ENCODE assay signal across 9 cellular contexts in the genomic region with DNA sequence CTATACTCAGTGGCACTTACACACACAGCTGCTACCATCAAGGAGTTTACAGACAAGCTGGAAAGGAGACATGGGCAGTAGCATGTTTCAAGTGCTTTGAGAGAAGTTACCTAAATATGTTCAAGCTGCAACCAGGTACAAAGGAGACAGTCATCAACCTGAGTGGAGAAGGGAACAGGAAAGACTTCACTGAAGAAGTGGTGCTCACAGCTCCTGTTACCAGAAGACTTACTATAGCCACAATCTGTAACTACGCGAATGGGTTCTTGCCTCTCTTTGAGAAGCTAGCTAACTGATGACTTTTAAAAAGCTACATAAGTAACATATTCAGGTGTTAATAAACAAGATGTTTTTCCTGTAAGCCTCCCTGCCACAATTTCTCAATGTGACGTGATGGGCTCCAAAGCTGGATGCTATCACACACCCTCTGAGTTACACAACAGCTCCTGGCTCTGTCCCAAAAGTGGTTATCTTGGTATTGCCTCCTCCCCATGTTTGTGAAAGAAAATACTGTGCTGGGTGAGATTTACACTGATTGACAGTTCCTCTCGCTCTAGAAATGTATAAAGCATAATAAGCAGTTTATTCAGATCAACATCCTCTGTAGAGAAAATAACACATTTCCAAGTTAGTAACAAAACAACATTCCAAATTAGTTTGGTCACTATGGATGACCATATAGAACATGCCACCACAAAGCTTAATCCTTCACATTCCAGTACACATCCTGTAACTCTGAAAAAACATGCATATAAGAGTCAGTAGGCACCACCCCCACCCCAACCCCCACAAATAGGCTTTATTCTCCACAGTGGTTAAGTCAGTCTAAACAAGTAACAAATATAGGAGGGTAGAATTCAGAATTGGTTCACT.
DNase-seq lines count a peak whose midpoint lies in the region; ATAC-seq, FAIRE-seq and TF ChIP-seq lines count a peak whose summit lies in the region.
"Had no signal": no experiment of that assay in that cellular context is flagged by ENCODE, and none has a peak within 500 bp of the region (broad histone marks: within the 10 kb centered on the region; RNA-seq: fewer than 3 reads in every experiment).

No MANE protein-coding gene starts in this region.

- H3K9me3 Mint-ChIP-seq in activated CD4-positive, alpha-beta T cell treated with anti-CD3 and anti-CD28 coated beads, Interleukin-2, amount 10 ng/mL, durations not matched to agents 24 days and 14 days = no peaks in the 10 kb centered on the region

- peaks cover 23% of the 10 kb centered on the region for H3K4me1 Mint-ChIP-seq in activated CD4-positive, alpha-beta T cell treated with anti-CD3 and anti-CD28 coated beads, Interleukin-2, amount 10 ng/mL, durations not matched to agents 24 days and 14 days

- H3K9me3 ChIP-seq in K562 (replicated peaks; ENCODE audit: control insufficient read depth, insufficient read depth, low read depth, low read length) = no peaks in the 10 kb centered on the region

- peaks cover 16% of the 10 kb centered on the region for H4K20me1 ChIP-seq in K562 (replicated peaks; ENCODE audit: control insufficient read depth, insufficient read depth, low read length)

- H3K4me2 ChIP-seq in K562 (ENCODE audit: insufficient read depth, low read length) = no peak overlapping the region

- no peaks in the 10 kb centered on the region for H3K36me3 ChIP-seq in K562 (ENCODE audit: control insufficient read depth, insufficient read depth, low read length)

- no peak overlapping the region for H3K4me3 Mint-ChIP-seq in activated CD4-positive, alpha-beta T cell treated with anti-CD3 and anti-CD28 coated beads, Interleukin-2, amount 10 ng/mL, durations not matched to agents 24 days and 14 days

- TF ChIP-seq POLR2A in K562 (conservative IDR thresholded peaks at IDR 0.05) = no peak

- H3K27me3 Mint-ChIP-seq in activated CD4-positive, alpha-beta T cell treated with anti-CD3 and anti-CD28 coated beads, Interleukin-2, amount 10 ng/mL, durations not matched to agents 24 days and 14 days = no peaks in the 10 kb centered on the region

- H3K79me2 ChIP-seq in K562 (ENCODE audit: control insufficient read depth, insufficient read depth, low read length) = peaks cover 8% of the 10 kb centered on the region

- intact Hi-C loops in Right ventricle myocardium inferior (cut with DNase I) = no loop called here
- intact Hi-C loops in cardiac septum (cut with DNase I) = no loop called here
- intact Hi-C loops in K562 (cut with micrococcal nuclease) = no loop called here
- intact Hi-C loops in activated CD4-positive, alpha-beta T cell treated with anti-CD3 and anti-CD28 coated beads, Interleukin-2, amount 10 ng/mL, durations not matched to agents 24 days and 14 days (cut with micrococcal nuclease) = no loop called here

- H3K36me3 Mint-ChIP-seq in activated CD4-positive, alpha-beta T cell treated with anti-CD3 and anti-CD28 coated beads, Interleukin-2, amount 10 ng/mL, durations not matched to agents 24 days and 14 days (ENCODE audit: low read depth) = peaks cover 4% of the 10 kb centered on the region

- no peak overlapping the region for H3K27ac Mint-ChIP-seq in activated CD4-positive, alpha-beta T cell treated with anti-CD3 and anti-CD28 coated beads, Interleukin-2, amount 10 ng/mL, durations not matched to agents 24 days and 14 days

- peak; percentile 5 to 19; a peak in 1 of 4 replicates for TF ChIP-seq RAD21 in K562 (CRISPR knock-in tag; conservative IDR thresholded peaks at IDR 0.05 in 1 of 2, IDR thresholded peaks at IDR 0.05 in 1 of 2)

- POLR2A ChIA-PET in K562 (lab: Yijun Ruan, JAX) = no interaction called here

- 5% methylated on average over 4 of the region's 4 CpGs for WGBS in K562 (ENCODE audit: insufficient coverage, low coverage, missing lambda C conversion rate)

- peak; percentile 67 for TF ChIP-seq EP300 in K562 (IDR thresholded peaks at IDR 0.05; ENCODE audit: low read length)

- no peak overlapping the region for H2AFZ ChIP-seq in K562 (ENCODE audit: low read depth, low read length)

- in situ Hi-C loops in K562 (cut with MboI) = no loop called here

- no peak for TF ChIP-seq CTCF in K562 (IDR thresholded peaks at IDR 0.05 in 2 of 3, conservative IDR thresholded peaks at IDR 0.05 in 1 of 3; ENCODE audit: insufficient read depth in 2 of 3, low read depth in 1 of 3, low read length in 3 of 3)

- DNase-seq in Right ventricle myocardium inferior (ENCODE audit: missing footprints) (peak; percentile 69), cardiac septum (ENCODE audit: low spot score) (no peak), K562 (ENCODE audit: extremely low read depth in 1 of 4, low spot score in 3 of 4) (peak in 3 of 4 experiments; percentile 12 to 85 (median 45)), left lobe of liver (ENCODE audit: low spot score) (peak; percentile 86), NCI-H1694 treated with DMSO at 0.1 percent for 48 hours (lab: John Stamatoyannopoulos, UW) (no peak)
- DNase-seq in activated CD4-positive, alpha-beta T cell treated with anti-CD3 and anti-CD28 coated beads, Interleukin-2, amount 10 ng/mL, durations not matched to agents 24 days and 14 days = no peak
- DNase-seq: DMS153 had no signal

- no TSS peak for BruUV-seq in K562 (replicated peaks; lab: Mats Ljungman, UMichigan)

- H3K4me3 ChIP-seq in K562 = no peak overlapping the region

- peaks cover 0 to 9% of the 10 kb centered on the region in 2 experiments; a peak in 2 of 5 replicates for H3K4me1 ChIP-seq in K562 (replicated peaks in 1 of 2; ENCODE audit: control insufficient read depth in 2 of 2, insufficient read depth in 2 of 2, low read length in 2 of 2)

- peak; percentile 81 for FAIRE-seq in K562 (lab: Jason Lieb, UNC)

- no peak overlapping the region for H3K9ac ChIP-seq in K562 (ENCODE audit: insufficient read depth in 1 of 2, low read depth in 2 of 2, low read length in 2 of 2)

- H3K9me1 ChIP-seq in K562 (ENCODE audit: control insufficient read depth, insufficient read depth, low read length) = no peaks in the 10 kb centered on the region

- no peak overlapping the region for H3K27ac ChIP-seq in K562 (ENCODE audit: extremely low read depth, low read depth, low read length)

- CTCF ChIA-PET in K562 (lab: Yijun Ruan, JAX; ENCODE audit: low intra/inter-chr PET ratio) = interaction anchor here (0.6 kb wide), 1 partner anchor 207 kb away, joined by 4 read pairs; no protein-coding TSS in a partner anchor

- ATAC-seq in Right ventricle myocardium inferior (peak; percentile 89), K562 (peak; percentile 91), left lobe of liver (peak; percentile 95), GM19463 (IDR thresholded peaks at IDR 0.05; ENCODE audit: unreplicated experiment) (no peak), GM18861 (IDR thresholded peaks at IDR 0.05; ENCODE audit: unreplicated experiment) (no peak)

- H3K27me3 ChIP-seq in K562 (ENCODE audit: control insufficient read depth in 2 of 2, insufficient read depth in 2 of 2, low read length in 2 of 2) = no peaks in the 10 kb centered on the region

TF ChIP-seq in K562, 482 proteins besides CTCF, POLR2A, EP300 and RAD21 (continues in another document):
- TF ChIP-seq NR3C1 (CRISPR knock-in tag; IDR thresholded peaks at IDR 0.05) (no peak), TARDBP (IDR thresholded peaks at IDR 0.05) (0 out of 2 replicates have a peak, but pooled peaks have one; percentile 28), TAL1 (IDR thresholded peaks at IDR 0.05) (peak; percentile 79), PCBP1 (IDR thresholded peaks at IDR 0.05; ENCODE audit: low read depth, low read length, poor library complexity, severe bottlenecking) (no peak)
- TF ChIP-seq, protein P1, sequence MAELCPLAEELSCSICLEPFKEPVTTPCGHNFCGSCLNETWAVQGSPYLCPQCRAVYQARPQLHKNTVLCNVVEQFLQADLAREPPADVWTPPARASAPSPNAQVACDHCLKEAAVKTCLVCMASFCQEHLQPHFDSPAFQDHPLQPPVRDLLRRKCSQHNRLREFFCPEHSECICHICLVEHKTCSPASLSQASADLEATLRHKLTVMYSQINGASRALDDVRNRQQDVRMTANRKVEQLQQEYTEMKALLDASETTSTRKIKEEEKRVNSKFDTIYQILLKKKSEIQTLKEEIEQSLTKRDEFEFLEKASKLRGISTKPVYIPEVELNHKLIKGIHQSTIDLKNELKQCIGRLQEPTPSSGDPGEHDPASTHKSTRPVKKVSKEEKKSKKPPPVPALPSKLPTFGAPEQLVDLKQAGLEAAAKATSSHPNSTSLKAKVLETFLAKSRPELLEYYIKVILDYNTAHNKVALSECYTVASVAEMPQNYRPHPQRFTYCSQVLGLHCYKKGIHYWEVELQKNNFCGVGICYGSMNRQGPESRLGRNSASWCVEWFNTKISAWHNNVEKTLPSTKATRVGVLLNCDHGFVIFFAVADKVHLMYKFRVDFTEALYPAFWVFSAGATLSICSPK (IDR thresholded peaks at IDR 0.05; ENCODE audit: borderline replicate concordance) = no peak
- TF ChIP-seq, protein P2, sequence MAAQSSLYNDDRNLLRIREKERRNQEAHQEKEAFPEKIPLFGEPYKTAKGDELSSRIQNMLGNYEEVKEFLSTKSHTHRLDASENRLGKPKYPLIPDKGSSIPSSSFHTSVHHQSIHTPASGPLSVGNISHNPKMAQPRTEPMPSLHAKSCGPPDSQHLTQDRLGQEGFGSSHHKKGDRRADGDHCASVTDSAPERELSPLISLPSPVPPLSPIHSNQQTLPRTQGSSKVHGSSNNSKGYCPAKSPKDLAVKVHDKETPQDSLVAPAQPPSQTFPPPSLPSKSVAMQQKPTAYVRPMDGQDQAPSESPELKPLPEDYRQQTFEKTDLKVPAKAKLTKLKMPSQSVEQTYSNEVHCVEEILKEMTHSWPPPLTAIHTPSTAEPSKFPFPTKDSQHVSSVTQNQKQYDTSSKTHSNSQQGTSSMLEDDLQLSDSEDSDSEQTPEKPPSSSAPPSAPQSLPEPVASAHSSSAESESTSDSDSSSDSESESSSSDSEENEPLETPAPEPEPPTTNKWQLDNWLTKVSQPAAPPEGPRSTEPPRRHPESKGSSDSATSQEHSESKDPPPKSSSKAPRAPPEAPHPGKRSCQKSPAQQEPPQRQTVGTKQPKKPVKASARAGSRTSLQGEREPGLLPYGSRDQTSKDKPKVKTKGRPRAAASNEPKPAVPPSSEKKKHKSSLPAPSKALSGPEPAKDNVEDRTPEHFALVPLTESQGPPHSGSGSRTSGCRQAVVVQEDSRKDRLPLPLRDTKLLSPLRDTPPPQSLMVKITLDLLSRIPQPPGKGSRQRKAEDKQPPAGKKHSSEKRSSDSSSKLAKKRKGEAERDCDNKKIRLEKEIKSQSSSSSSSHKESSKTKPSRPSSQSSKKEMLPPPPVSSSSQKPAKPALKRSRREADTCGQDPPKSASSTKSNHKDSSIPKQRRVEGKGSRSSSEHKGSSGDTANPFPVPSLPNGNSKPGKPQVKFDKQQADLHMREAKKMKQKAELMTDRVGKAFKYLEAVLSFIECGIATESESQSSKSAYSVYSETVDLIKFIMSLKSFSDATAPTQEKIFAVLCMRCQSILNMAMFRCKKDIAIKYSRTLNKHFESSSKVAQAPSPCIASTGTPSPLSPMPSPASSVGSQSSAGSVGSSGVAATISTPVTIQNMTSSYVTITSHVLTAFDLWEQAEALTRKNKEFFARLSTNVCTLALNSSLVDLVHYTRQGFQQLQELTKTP (IDR thresholded peaks at IDR 0.05; ENCODE audit: low read depth in 1 of 2, partially characterized antibody in 2 of 2) = peak in 1 of 2 experiments; percentile 31

Comparison
In these comparisons a context has a peak if more than half of its experiments do, and no peak if none do; other contexts are left out.
1. DNase-seq: peak in Right ventricle myocardium inferior (single experiment), K562 (3 of 4) and left lobe of liver (single experiment); none in cardiac septum (single experiment), NCI-H1694 treated with DMSO at 0.1 percent for 48 hours (single experiment) and activated CD4-positive, alpha-beta T cell treated with anti-CD3 and anti-CD28 coated beads, Interleukin-2, amount 10 ng/mL, durations not matched to agents 24 days and 14 days (single experiment).
2. ATAC-seq: peak in Right ventricle myocardium inferior (single experiment), K562 (single experiment) and left lobe of liver (single experiment); none in GM19463 (single experiment) and GM18861 (single experiment).